1 cellular context compared by ENCODE assay signal in genomic region chr11:119000906-119001305, GRCh38.
TF ChIP-seq lines count a peak whose summit lies in the region.

No MANE protein-coding gene starts in this region.

TF ChIP-seq in HCT116, 20 proteins besides CTCF, POLR2A, EP300 and RAD21:
- TF ChIP-seq JUND (IDR thresholded peaks at IDR 0.05) (no peak), SIN3A (IDR thresholded peaks at IDR 0.05; ENCODE audit: low read depth) (no peak)
